ENCODE assay signal across 27 cellular contexts in the genomic region with DNA sequence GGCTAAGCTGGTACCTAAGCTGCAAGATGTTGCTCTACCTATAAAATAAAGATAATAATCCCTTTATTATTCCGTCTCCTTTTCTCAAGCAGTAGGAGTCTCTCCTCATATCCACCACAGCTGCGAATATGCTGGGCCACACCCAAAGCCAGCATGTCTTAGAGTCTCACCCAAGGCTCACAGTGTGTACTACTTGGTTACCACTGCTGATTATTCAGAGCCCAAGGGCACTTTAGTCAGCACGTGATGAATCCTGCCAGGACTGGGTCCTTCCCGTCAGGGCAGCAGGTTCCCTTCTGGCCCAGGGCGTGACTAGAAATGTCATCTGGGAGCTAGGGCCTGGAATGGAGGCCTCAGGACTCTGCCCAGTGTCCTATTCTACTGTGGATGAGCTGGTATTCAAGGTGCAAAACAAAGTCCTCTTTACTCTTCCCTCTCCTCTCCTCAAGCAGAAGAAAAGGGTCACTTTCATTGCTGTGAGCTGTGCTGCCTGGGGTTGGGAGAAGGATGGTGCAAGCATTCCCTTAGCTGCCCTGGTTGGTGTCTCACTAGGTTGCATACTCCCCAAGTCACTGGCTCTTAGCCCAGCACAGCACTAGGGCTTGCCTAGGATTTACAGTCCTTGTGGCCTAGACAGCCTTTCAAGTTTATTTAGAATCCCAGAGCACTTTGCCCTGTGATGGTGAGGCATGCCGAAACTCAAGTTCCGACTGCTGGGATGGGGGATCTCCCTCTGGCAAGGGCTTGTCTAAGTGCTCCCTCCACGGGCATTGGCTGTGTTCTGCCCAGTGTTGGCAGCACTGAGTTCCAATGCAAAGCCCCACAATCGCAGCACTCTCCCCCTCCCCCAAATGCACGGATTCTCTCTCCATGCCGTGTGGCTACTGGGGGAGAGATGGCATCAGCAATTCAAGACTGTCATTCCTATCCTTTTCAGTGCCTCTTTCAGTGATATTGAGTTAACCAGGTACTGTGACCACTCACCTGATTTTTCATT.
DNase-seq lines count a peak whose midpoint lies in the region; ATAC-seq, FAIRE-seq and TF ChIP-seq lines count a peak whose summit lies in the region.
"Had no signal": no experiment of that assay in that cellular context is flagged by ENCODE, and none has a peak within 500 bp of the region (broad histone marks: within the 10 kb centered on the region; RNA-seq: fewer than 3 reads in every experiment).

No MANE protein-coding gene starts in this region.

- no peak for TF ChIP-seq EP300 in H1 (IDR thresholded peaks at IDR 0.05; ENCODE audit: borderline replicate concordance in 1 of 2, low read depth in 2 of 2, low read length in 2 of 2)

- H3K27me3 Mint-ChIP-seq in Calu3 (ENCODE audit: unreplicated experiment), result no peaks in the 10 kb centered on the region
- H3K27me3 Mint-ChIP-seq: memory B cell; naive thymus-derived CD4-positive, alpha-beta T cell; type B pancreatic cell had no signal

- H4K91ac ChIP-seq in H1 (replicated peaks; ENCODE audit: insufficient read length, low read length) (no peak overlapping the region), mesenchymal stem cell (ENCODE audit: low read length) (no peak overlapping the region)

- H3K18ac ChIP-seq in H1 (ENCODE audit: extremely low read depth, low read length) (no peak overlapping the region), mesenchymal stem cell (ENCODE audit: low read depth in 1 of 2, low read length in 2 of 2) (no peak overlapping the region)

- no peak overlapping the region for H2BK12ac ChIP-seq in H1 (ENCODE audit: low read depth, low read length)
- peak overlapping the region in 1 of 2 experiments; percentile 68 for H2BK12ac ChIP-seq in mesenchymal stem cell (ENCODE audit: low read length in 2 of 2)

- DNase-seq in A172 (ENCODE audit: low spot score) (peak; percentile 3), M059J (ENCODE audit: low read depth) (peak; percentile 59), H1 (ENCODE audit: low read depth in 1 of 2, low spot score in 2 of 2) (peak in 1 of 2 experiments; percentile 47), mesenchymal stem cell (peak; percentile 49), Calu3 (no peak), NCI-H1048 (lab: John Stamatoyannopoulos, UW) (no peak), left colon (no peak)
- DNase-seq: activated CD4-positive, CD25-positive, alpha-beta regulatory T cell treated with anti-CD3 and anti-CD28 coated beads, Interleukin-2, amount 50 U/mL, for 72 hours; activated CD8-positive, alpha-beta T cell treated with anti-CD3 and anti-CD28 coated beads, Interleukin-2, amount 10 ng/mL, durations not matched to agents 7 days and 5 days; activated T-cell treated with anti-CD3 and anti-CD28 coated beads, Interleukin-2, amount 50 U/mL, for 1 hour; BE2C; EL; islet precursor cell; MV-4-11; naive thymus-derived CD4-positive, alpha-beta T cell; NCI-H2029; NCI-H345; ovary; right cardiac atrium; SHP77; SW 1271 had no signal

- H3K9me3 ChIP-seq in H1 (ENCODE audit: insufficient read depth in 2 of 2, low read depth in 1 of 2, low read length in 1 of 2) (no peaks in the 10 kb centered on the region), mesenchymal stem cell (ENCODE audit: control insufficient read depth, low read length) (no peaks in the 10 kb centered on the region)
- H3K9me3 ChIP-seq: A549, BE2C, ovary had no signal

- no peaks in the 10 kb centered on the region for H3K23me2 ChIP-seq in H1 (ENCODE audit: low read depth, low read length)

- no peak overlapping the region; the same call in 1 of the 2 replicates for H4K8ac ChIP-seq in H1 (ENCODE audit: extremely low read depth, insufficient read depth, low read length)
- H4K8ac ChIP-seq in mesenchymal stem cell (ENCODE audit: low read length), result no peak overlapping the region

- H2BK20ac ChIP-seq in H1 (ENCODE audit: low read length), result no peak overlapping the region

- H2BK120ac ChIP-seq in H1 (replicated peaks; ENCODE audit: low read depth, low read length) (no peak overlapping the region), mesenchymal stem cell (ENCODE audit: low read depth, low read length) (no peak overlapping the region)

- no peak for FAIRE-seq in H1 (lab: Jason Lieb, UNC)
- FAIRE-seq: A549, endometrium, K562 had no signal

- H3K27ac ChIP-seq in H1 (ENCODE audit: low read depth, low read length), result no peak overlapping the region
- H3K27ac ChIP-seq in mesenchymal stem cell (ENCODE audit: low read length, poor library complexity, severe bottlenecking), result no peak overlapping the region
- H3K27ac ChIP-seq: A549, ovary had no signal

- BruUV-seq in Calu3 (replicated peaks; lab: Mats Ljungman, UMichigan), result no TSS peak

- H2AFZ ChIP-seq in H1 (ENCODE audit: low read length) (no peak overlapping the region), mesenchymal stem cell (ENCODE audit: low read depth, low read length) (no peak overlapping the region)

- no peak overlapping the region for H3K4me3 ChIP-seq in H1 (ENCODE audit: extremely low read depth in 1 of 4, insufficient read depth in 2 of 4, low read depth in 3 of 4, low read length in 4 of 4)
- H3K4me3 ChIP-seq in mesenchymal stem cell (ENCODE audit: insufficient read depth in 1 of 2, low read depth in 1 of 2, low read length in 2 of 2), result no peak overlapping the region
- H3K4me3 ChIP-seq: A549, K562, ovary had no signal

- TF ChIP-seq RAD21 in H1 (IDR thresholded peaks at IDR 0.05 in 1 of 2, conservative IDR thresholded peaks at IDR 0.05 in 1 of 2; ENCODE audit: low read depth in 2 of 2, low read length in 2 of 2), result peak; percentile 24 to 38; a peak in 3 of 4 replicates

- H3K36me3 ChIP-seq in H1 (ENCODE audit: control insufficient read depth in 2 of 4, insufficient read depth in 4 of 4, low read length in 3 of 4), result no peaks in the 10 kb centered on the region
- H3K36me3 ChIP-seq in mesenchymal stem cell (ENCODE audit: control insufficient read depth in 1 of 2, insufficient read depth in 2 of 2, low read depth in 1 of 2, low read length in 2 of 2), result peaks cover 3% of the 10 kb centered on the region in 2 experiments
- H3K36me3 ChIP-seq: BE2C, ovary had no signal

- H3K14ac ChIP-seq in H1 (ENCODE audit: insufficient read length) (no peak overlapping the region), mesenchymal stem cell (ENCODE audit: low read length in 2 of 2) (no peak overlapping the region)

- H2BK5ac ChIP-seq in H1 (ENCODE audit: low read depth, low read length) (no peak overlapping the region), mesenchymal stem cell (ENCODE audit: low read depth, low read length, poor library complexity, severe bottlenecking) (no peak overlapping the region)

- H3K4me2 ChIP-seq in H1 (ENCODE audit: insufficient read depth in 1 of 2, low read depth in 2 of 2, low read length in 2 of 2), result no peak overlapping the region
- no peak overlapping the region for H3K4me2 ChIP-seq in mesenchymal stem cell (ENCODE audit: low read length, poor library complexity, severe bottlenecking)
- H3K4me2 ChIP-seq: A549 had no signal

- peaks cover 0 to 5% (median 0%) of the 10 kb centered on the region in 4 experiments; a peak in 3 of 7 replicates for H3K4me1 ChIP-seq in H1 (replicated peaks in 1 of 4; ENCODE audit: control insufficient read depth in 3 of 4, insufficient read depth in 4 of 4, low read length in 3 of 4)
- peaks cover 2% of the 10 kb centered on the region for H3K4me1 ChIP-seq in mesenchymal stem cell (ENCODE audit: control insufficient read depth, insufficient read depth, low read depth, low read length)
- H3K4me1 ChIP-seq: A549, BE2C had no signal

- H3K4me1 Mint-ChIP-seq in Calu3 (ENCODE audit: low read depth, unreplicated experiment), result no peaks in the 10 kb centered on the region

- H3K4me3 Mint-ChIP-seq in Calu3 (ENCODE audit: low read depth, unreplicated experiment), result no peak overlapping the region
- H3K4me3 Mint-ChIP-seq: activated CD8-positive, alpha-beta T cell treated with anti-CD3 and anti-CD28 coated beads, Interleukin-2, amount 10 ng/mL, durations not matched to agents 7 days and 5 days; memory B cell; naive thymus-derived CD4-positive, alpha-beta T cell had no signal

- intact Hi-C loops in Calu3 (cut with micrococcal nuclease; ENCODE audit: unreplicated experiment), result no loop called here
- intact Hi-C loops in left colon (cut with DNase I, micrococcal nuclease), result no loop called here

- WGBS in H1 (ENCODE audit: extremely low coverage in 1 of 2, insufficient coverage in 1 of 2, insufficient read length in 1 of 2, insufficient replicate concordance in 2 of 2, low coverage in 1 of 2, low lambda C conversion rate in 2 of 2, missing lambda C conversion rate in 1 of 2), 2 experiments, result 82% methylated on average over 11 of the region's 11 CpGs; no CpG with 5 or more reads in 1 of the 2 experiments
- 93% methylated on average over 10 of the region's 11 CpGs for WGBS in mesenchymal stem cell

- no peak overlapping the region for H3K56ac ChIP-seq in H1 (replicated peaks; ENCODE audit: insufficient read length, low read depth, low read length)

- no peaks in the 10 kb centered on the region for H3K9me3 Mint-ChIP-seq in Calu3 (ENCODE audit: low read depth, unreplicated experiment)
- H3K9me3 Mint-ChIP-seq: memory B cell; naive thymus-derived CD4-positive, alpha-beta T cell; type B pancreatic cell had no signal

- H3K9ac ChIP-seq in H1 (replicated peaks in 1 of 4; ENCODE audit: extremely low read depth in 1 of 4, low read depth in 3 of 4, low read length in 3 of 4) (no peak overlapping the region), mesenchymal stem cell (ENCODE audit: low read length) (no peak overlapping the region)

- H2BK15ac ChIP-seq in H1 (ENCODE audit: low read length), result no peak overlapping the region
- no peak overlapping the region for H2BK15ac ChIP-seq in mesenchymal stem cell (ENCODE audit: low read depth, poor library complexity, severe bottlenecking)

- TF ChIP-seq CTCF in H1 (IDR thresholded peaks at IDR 0.05; ENCODE audit: control extremely low read depth in 1 of 3, insufficient read depth in 1 of 3, low read depth in 1 of 3, low read length in 3 of 3) (peak in 2 of 3 experiments; percentile 28 to 49; a peak in 2 of 4 replicates), Calu3 (IDR thresholded peaks at IDR 0.05; ENCODE audit: unreplicated experiment) (no peak)

- POLR2A ChIA-PET in H1 (lab: Charles Lee; ENCODE audit: partially characterized antibody), result no interaction called here

- ATAC-seq in GM19455 (IDR thresholded peaks at IDR 0.05; ENCODE audit: unreplicated experiment), result no peak
- ATAC-seq in left colon, result no peak
- ATAC-seq: A549; activated CD8-positive, alpha-beta T cell treated with anti-CD3 and anti-CD28 coated beads, Interleukin-2, amount 10 ng/mL, durations not matched to agents 7 days and 5 days; K562; naive thymus-derived CD4-positive, alpha-beta T cell; right cardiac atrium had no signal

- no peaks in the 10 kb centered on the region for H3K79me2 ChIP-seq in H1 (ENCODE audit: control insufficient read depth in 1 of 2, insufficient read depth in 2 of 2, low read length in 2 of 2)

- no peak overlapping the region for H3K23ac ChIP-seq in H1 (ENCODE audit: insufficient read length)
- H3K23ac ChIP-seq in mesenchymal stem cell (ENCODE audit: low read length in 2 of 2), result no peak overlapping the region

- H3K36me3 Mint-ChIP-seq in Calu3 (ENCODE audit: insufficient read depth, unreplicated experiment), result no peaks in the 10 kb centered on the region
- H3K36me3 Mint-ChIP-seq: type B pancreatic cell had no signal

- H4K20me1 ChIP-seq in H1 (replicated peaks in 1 of 2; ENCODE audit: control insufficient read depth in 1 of 2, insufficient read depth in 2 of 2, low read length in 2 of 2), result no peaks in the 10 kb centered on the region

- no peak overlapping the region for H4K5ac ChIP-seq in H1 (ENCODE audit: insufficient read length, low read depth, low read length)

- H3K27me3 ChIP-seq in H1 (replicated peaks in 1 of 4; ENCODE audit: control insufficient read depth in 3 of 4, extremely low read depth in 1 of 4, insufficient read depth in 3 of 4, low read length in 3 of 4), result no peaks in the 10 kb centered on the region
- H3K27me3 ChIP-seq in mesenchymal stem cell (ENCODE audit: control insufficient read depth in 1 of 2, insufficient read depth in 1 of 2, low read length in 2 of 2), result no peaks in the 10 kb centered on the region
- H3K27me3 ChIP-seq: BE2C, ovary had no signal

- H3K27ac Mint-ChIP-seq in Calu3 (ENCODE audit: unreplicated experiment), result no peak overlapping the region
- H3K27ac Mint-ChIP-seq: activated CD8-positive, alpha-beta T cell treated with anti-CD3 and anti-CD28 coated beads, Interleukin-2, amount 10 ng/mL, durations not matched to agents 7 days and 5 days; memory B cell; naive thymus-derived CD4-positive, alpha-beta T cell; type B pancreatic cell had no signal

- H3K4ac ChIP-seq in H1 (replicated peaks; ENCODE audit: insufficient read length, low read depth, low read length) (no peak overlapping the region), mesenchymal stem cell (ENCODE audit: low read depth in 1 of 2, low read length in 2 of 2) (no peak overlapping the region)

- no peaks in the 10 kb centered on the region for H3K79me1 ChIP-seq in H1 (ENCODE audit: low read depth, low read length)
- H3K79me1 ChIP-seq in mesenchymal stem cell (replicated peaks; ENCODE audit: low read length, poor library complexity, severe bottlenecking), result no peaks in the 10 kb centered on the region

- H2AK5ac ChIP-seq in H1 (ENCODE audit: low read depth, low read length), result no peak overlapping the region
- peak overlapping the region; percentile 22 for H2AK5ac ChIP-seq in mesenchymal stem cell (ENCODE audit: low read length, severe bottlenecking)

- CTCF ChIA-PET in H1 (lab: Charles Lee; ENCODE audit: partially characterized antibody), result no interaction called here
- CTCF ChIA-PET in Calu3 (lab: Charles Lee), result no interaction called here

- TF ChIP-seq POLR2A in H1 (IDR thresholded peaks at IDR 0.05; ENCODE audit: control extremely low read depth in 1 of 2, low read depth in 2 of 2, low read length in 2 of 2), result no peak

Comparison
In these comparisons a context has a peak if more than half of its experiments do, and no peak if none do; other contexts are left out.
1. DNase-seq: peak in A172 (single experiment), M059J (single experiment) and mesenchymal stem cell (single experiment); none in Calu3 (single experiment), NCI-H1048 (single experiment) and left colon (0 of 2).